8 cellular contexts compared by ENCODE assay signal in genomic region chr17:77882481-77883212, GRCh38.
DNase-seq lines count a peak whose midpoint lies in the region; ATAC-seq and TF ChIP-seq lines count a peak whose summit lies in the region.

No MANE protein-coding gene starts in this region.

- no peak for TF ChIP-seq POLR2A in gastrocnemius medialis (IDR thresholded peaks at IDR 0.05)

- H3K27me3 ChIP-seq in fibroblast of lung (ENCODE audit: control insufficient read depth, insufficient read depth, low read length) (peaks cover 6% of the 10 kb centered on the region), gastrocnemius medialis (no peaks in the 10 kb centered on the region)

- TF ChIP-seq CTCF in fibroblast of lung (conservative IDR thresholded peaks at IDR 0.05 in 1 of 2, IDR thresholded peaks at IDR 0.05 in 1 of 2; ENCODE audit: low read depth in 1 of 2, low read length in 2 of 2) (no peak), gastrocnemius medialis (IDR thresholded peaks at IDR 0.05 in 4 of 5, conservative IDR thresholded peaks at IDR 0.05 in 1 of 5) (no peak)

- peak; percentile 25 for DNase-seq in Caki2 (ENCODE audit: low read depth)
- DNase-seq in NAMALWA (ENCODE audit: low spot score): peak; percentile 78
- DNase-seq in activated T-cell treated with anti-CD3 and anti-CD28 coated beads for 24 hours (ENCODE audit: low read depth): peak; percentile 61
- peak; percentile 31 to 88 for DNase-seq in fibroblast of lung (ENCODE audit: low read depth in 2 of 2)
- peak in 1 of 2 donors; percentile 25 for DNase-seq in gastrocnemius medialis
- DNase-seq in NCI-H2107 (lab: John Stamatoyannopoulos, UW): no peak
- DNase-seq in SKM-1 treated with dmso at 0.1 percent for 144 hours (lab: John Stamatoyannopoulos, UW; ENCODE audit: unreplicated experiment): no peak
- no peak for DNase-seq in NCI-H1436 (lab: John Stamatoyannopoulos, UW)

- ATAC-seq in gastrocnemius medialis: peak; percentile 28 to 36

- in situ Hi-C loops in Caki2 (cut with HindIII; ENCODE audit: low pct_unique_long_range_greater_than_20kb, low sequenced_read_pairs) (no loop called here), gastrocnemius medialis (cut with MboI; ENCODE audit: low sequenced_read_pairs in 4 of 4) (no loop called here)

- H3K4me1 ChIP-seq in fibroblast of lung (ENCODE audit: control insufficient read depth, extremely low read depth, insufficient read depth, low read length): no peaks in the 10 kb centered on the region
- peaks cover 21 to 23% of the 10 kb centered on the region in 2 donors for H3K4me1 ChIP-seq in gastrocnemius medialis

- H3K4me3 ChIP-seq in fibroblast of lung (replicated peaks in 1 of 4; ENCODE audit: control extremely low read depth in 1 of 4, insufficient read depth in 1 of 4, low read depth in 3 of 4, low read length in 4 of 4) (no peak overlapping the region), gastrocnemius medialis (no peak overlapping the region)

- H4K20me1 ChIP-seq in fibroblast of lung (ENCODE audit: control insufficient read depth, extremely low read depth, insufficient read depth, low read length): no peaks in the 10 kb centered on the region

- no peak overlapping the region for H3K27ac ChIP-seq in fibroblast of lung (ENCODE audit: insufficient read depth, low read length)
- H3K27ac ChIP-seq in gastrocnemius medialis: peak overlapping the region in 1 of 4 donors; percentile 15

- H2AFZ ChIP-seq in fibroblast of lung (ENCODE audit: low read length): no peak overlapping the region

- intact Hi-C loops in gastrocnemius medialis (cut with DNase I; ENCODE audit: low total_unique reads): no loop called here

- H3K9me3 ChIP-seq in fibroblast of lung (ENCODE audit: control insufficient read depth, insufficient read depth, low read depth, low read length) (no peaks in the 10 kb centered on the region), gastrocnemius medialis (no peaks in the 10 kb centered on the region)

- H3K4me2 ChIP-seq in fibroblast of lung (ENCODE audit: extremely low read depth, insufficient read depth, low read length): no peak overlapping the region

- H3K9ac ChIP-seq in fibroblast of lung (ENCODE audit: insufficient read depth, low read length): no peak overlapping the region

- H3K79me2 ChIP-seq in fibroblast of lung (ENCODE audit: control insufficient read depth, insufficient read depth, low read length): no peaks in the 10 kb centered on the region

- H3K36me3 ChIP-seq in fibroblast of lung (ENCODE audit: control insufficient read depth, insufficient read depth, low read length) (no peaks in the 10 kb centered on the region), gastrocnemius medialis (no peaks in the 10 kb centered on the region)

Comparison
In these comparisons a context has a peak if more than half of its experiments do, and no peak if none do; other contexts are left out.
1. DNase-seq: peak in Caki2 (single experiment), NAMALWA (single experiment), activated T-cell treated with anti-CD3 and anti-CD28 coated beads for 24 hours (single experiment) and fibroblast of lung (2 of 2); none in NCI-H2107 (single experiment), SKM-1 treated with dmso at 0.1 percent for 144 hours (single experiment) and NCI-H1436 (single experiment).